ENCODE assay signal across 8 cellular contexts in genomic region chr11:61791737-61792309, GRCh38. TPM values are rescaled to one million over a fixed set of nuclear protein-coding genes. Genes with fewer than 3 reads are reported as not detected.
A peak's percentile ranks its signal among the peaks of the same experiment; 100 is the strongest.
DNase-seq lines count a peak whose midpoint lies in the region; ATAC-seq and TF ChIP-seq lines count a peak whose summit lies in the region.

No MANE protein-coding gene starts in this region.

- TF ChIP-seq CTCF in BJ (IDR thresholded peaks at IDR 0.05; ENCODE audit: insufficient read depth, low read depth, low read length), result peak; percentile 19; the same call in 1 of the 2 replicates

- H3K9me3 ChIP-seq in SK-N-MC (ENCODE audit: low read depth, low read length), result no peaks in the 10 kb centered on the region

- POLR2A ChIA-PET in BJ (lab: Charles Lee), result no interaction called here

- peak overlapping the region; percentile 95 for H3K9ac ChIP-seq in SK-N-MC (ENCODE audit: insufficient read length)

- H3K27ac ChIP-seq in SK-N-MC, result peak overlapping the region; percentile 97
- peak overlapping the region; percentile 78 to 100 (median 98) for H3K27ac ChIP-seq in skin epidermis

- H3K36me3 ChIP-seq in BJ (ENCODE audit: control insufficient read depth, insufficient read depth, low read length) (peaks cover 25% of the 10 kb centered on the region), SK-N-MC (ENCODE audit: insufficient read depth, low read length) (peaks cover 47% of the 10 kb centered on the region)

- DNase-seq in BJ (ENCODE audit: low read depth), result peak; percentile 35
- DNase-seq in Kasumi-1 (lab: John Stamatoyannopoulos, UW), result peak; percentile 48 to 56
- no peak for DNase-seq in SK-N-MC (ENCODE audit: low read depth, low spot score)
- peak; percentile 41 for DNase-seq in cerebellum (ENCODE audit: low spot score)
- DNase-seq in islet precursor cell, result peak; percentile 85
- no peak for DNase-seq in HPDE6-E6E7 (ENCODE audit: extremely low spot score)

- CTCF ChIA-PET in BJ (lab: Yijun Ruan, JAX), result interaction anchor here (0.7 to 2.8 kb wide), 8 partner anchors 15 to 925 kb away, joined by 3 to 10 read pairs (median 4); partner anchors contain the start of gene FADS2

- peak; percentile 11 for ATAC-seq in GM19328 (IDR thresholded peaks at IDR 0.05; ENCODE audit: unreplicated experiment)

- peak overlapping the region; percentile 81 for H3K4me3 ChIP-seq in BJ (ENCODE audit: low read depth, low read length)
- peak overlapping the region; percentile 97 for H3K4me3 ChIP-seq in SK-N-MC
- H3K4me3 ChIP-seq in skin epidermis, result peak overlapping the region; percentile 55 to 86 (median 68)

- no peaks in the 10 kb centered on the region for H3K27me3 ChIP-seq in BJ (ENCODE audit: control insufficient read depth, insufficient read depth, low read length)

RNA-seq across cellular contexts. Expression of gene TMEM258, which starts 0.6 kb away (rescaled TPM):
- polyA plus RNA-seq in BJ (2011; rRNA removed), result 371 and 399 TPM in 2 replicates
- 72.7 and 128 TPM in 2 replicates for polyA minus RNA-seq in BJ (2011; rRNA and poly(A)+ RNA removed)
- total RNA-seq in cerebellum, result 74.4 TPM

RNA-seq across cellular contexts. Expression of gene FEN1, which starts 0.9 kb away (rescaled TPM):
- polyA plus RNA-seq in BJ (2011; rRNA removed), result 11.7 and 13.2 TPM in 2 replicates
- polyA minus RNA-seq in BJ (2011; rRNA and poly(A)+ RNA removed), result 12.0 and 16.4 TPM in 2 replicates
- total RNA-seq in cerebellum, result 15.2 TPM

RNA-seq across cellular contexts. Expression of gene FADS1, which starts 25.0 kb away (rescaled TPM):
- 48.1 and 58.0 TPM in 2 replicates for polyA plus RNA-seq in BJ (2011; rRNA removed)
- 38.7 and 87.4 TPM in 2 replicates for polyA minus RNA-seq in BJ (2011; rRNA and poly(A)+ RNA removed)
- total RNA-seq in cerebellum, result 58.0 TPM

RNA-seq across cellular contexts. Expression of gene FADS2, which starts 36.3 kb away (rescaled TPM):
- 181 and 327 TPM in 2 replicates for polyA plus RNA-seq in BJ (2011; rRNA removed)
- 242 and 419 TPM in 2 replicates for polyA minus RNA-seq in BJ (2011; rRNA and poly(A)+ RNA removed)
- 88.6 TPM for total RNA-seq in cerebellum

RNA-seq across cellular contexts. Expression of gene MYRF, which starts 39.4 kb away (rescaled TPM):
- polyA plus RNA-seq in BJ (2011; rRNA removed), result 0.33 and 0.45 TPM in 2 replicates
- polyA minus RNA-seq in BJ (2011; rRNA and poly(A)+ RNA removed), result 0.36 and 0.57 TPM in 2 replicates
- 1.7 TPM for total RNA-seq in cerebellum

Comparison
In these comparisons a context has a peak if more than half of its experiments do, and no peak if none do; other contexts are left out.
1. DNase-seq: peak in BJ (single experiment), Kasumi-1 (2 of 2), cerebellum (single experiment) and islet precursor cell (single experiment); none in SK-N-MC (single experiment) and HPDE6-E6E7 (single experiment).
2. Peak in every context shown above with its lines, with median percentiles within 50 percentile points of each other: H3K4me3 ChIP-seq.